In the genomic region with DNA sequence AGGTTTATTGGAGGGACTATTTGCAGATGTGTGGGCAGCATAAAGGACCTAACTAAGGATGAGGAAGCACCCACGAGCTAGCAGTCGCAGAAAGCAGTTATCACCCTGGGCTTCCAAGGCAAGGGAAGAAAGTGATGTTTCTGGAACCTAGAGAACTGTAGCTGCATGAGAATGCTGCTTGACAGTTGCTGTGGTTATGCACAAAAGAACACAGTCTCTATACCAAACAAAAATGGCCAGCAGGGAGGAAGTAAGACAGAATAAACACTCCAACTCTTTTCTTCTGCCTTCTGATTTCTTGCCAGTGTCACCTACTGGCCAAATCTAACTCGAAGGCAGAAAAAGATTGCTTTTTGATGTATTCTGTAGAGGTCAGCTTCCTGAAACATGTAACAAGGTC, we compare ENCODE assay signal across 17 cellular contexts.
DNase-seq lines count a peak whose midpoint lies in the region; ATAC-seq, FAIRE-seq and TF ChIP-seq lines count a peak whose summit lies in the region.
"Had no signal": no experiment of that assay in that cellular context is flagged by ENCODE, and none has a peak within 500 bp of the region (broad histone marks: within the 10 kb centered on the region; RNA-seq: fewer than 3 reads in every experiment).

No MANE protein-coding gene starts in this region.

- no peak for TF ChIP-seq EP300 in GM12878 (IDR thresholded peaks at IDR 0.05; ENCODE audit: borderline replicate concordance in 1 of 2, control insufficient read depth in 1 of 2, low read depth in 2 of 2, low read length in 2 of 2)

- no peak overlapping the region for H3K4me3 ChIP-seq in GM12878
- H3K4me3 ChIP-seq: right lobe of liver had no signal

- RAD21 ChIA-PET in GM12878 (lab: Charles Lee; ENCODE audit: unreplicated experiment) = no interaction called here

- H3K4me2 ChIP-seq in GM12878 (ENCODE audit: control insufficient read depth, insufficient read depth) = no peak overlapping the region

- no peaks in the 10 kb centered on the region for H3K27me3 ChIP-seq in GM12878 (replicated peaks in 1 of 2; ENCODE audit: control insufficient read depth in 2 of 2, insufficient read depth in 2 of 2, low read length in 1 of 2)
- H3K27me3 ChIP-seq: right lobe of liver had no signal

- no TSS peak for BruUV-seq in GM12878 (replicated peaks; lab: Mats Ljungman, UMichigan)

- H2AFZ ChIP-seq in GM12878 (ENCODE audit: control insufficient read depth, low read depth, low read length) = no peak overlapping the region; the same call in 1 of the 2 replicates

- SMC1A ChIA-PET in GM12878 (lab: Charles Lee; ENCODE audit: uncharacterized antibody, unreplicated experiment) = no interaction called here

- FAIRE-seq in GM12878 (lab: Jason Lieb, UNC) = no peak
- FAIRE-seq: kidney, RCC 7860 had no signal

- H4K20me1 ChIP-seq in GM12878 (ENCODE audit: control insufficient read depth, insufficient read depth) = no peaks in the 10 kb centered on the region

- intact Hi-C loops in GM12878 (cut with micrococcal nuclease; ENCODE audit: unreplicated experiment) = loop anchor here (5.0 kb wide), 1 partner anchor 337 kb away; no protein-coding TSS in a partner anchor

- no peak overlapping the region for H3K27ac ChIP-seq in GM12878 (ENCODE audit: control insufficient read depth, insufficient read depth)
- H3K27ac ChIP-seq: C4-2B, right lobe of liver had no signal

- no peaks in the 10 kb centered on the region for H3K79me2 ChIP-seq in GM12878 (ENCODE audit: control insufficient read depth, insufficient read depth, low read length)

- in situ Hi-C loops in GM12878 (cut with MboI) = no loop called here

- no peak for TF ChIP-seq CTCF in GM12878 (IDR thresholded peaks at IDR 0.05 in 2 of 3, conservative IDR thresholded peaks at IDR 0.05 in 1 of 3; ENCODE audit: control insufficient read depth in 2 of 3, extremely low read depth in 1 of 3, insufficient read depth in 1 of 3, low read depth in 3 of 3, low read length in 3 of 3)

- ATAC-seq in GM18868 (IDR thresholded peaks at IDR 0.05; ENCODE audit: unreplicated experiment) (peak; percentile 47), GM12878 (peak; percentile 46), GM19035 (IDR thresholded peaks at IDR 0.05; ENCODE audit: unreplicated experiment) (no peak), HG03045 (IDR thresholded peaks at IDR 0.05; ENCODE audit: unreplicated experiment) (no peak), HG03342 (IDR thresholded peaks at IDR 0.05; ENCODE audit: unreplicated experiment) (no peak)

- no peaks in the 10 kb centered on the region for H3K9me3 ChIP-seq in GM12878 (replicated peaks; ENCODE audit: control insufficient read depth, insufficient read depth, low read length)
- H3K9me3 ChIP-seq: right lobe of liver had no signal

- POLR2A ChIA-PET in GM12878 (lab: Charles Lee) = no interaction called here

- 27% methylated on average over 3 of the region's 3 CpGs for WGBS in GM12878 (ENCODE audit: insufficient coverage, insufficient replicate concordance, low lambda C conversion rate, missing lambda C conversion rate)

- H3K9ac ChIP-seq in GM12878 (ENCODE audit: control insufficient read depth, insufficient read depth, low read length) = no peak overlapping the region

- peak; percentile 60 for DNase-seq in MV-4-11 (lab: John Stamatoyannopoulos, UW)
- DNase-seq in GM12878 (ENCODE audit: low read depth, low spot score) = no peak
- DNase-seq in iris pigment epithelial cell (ENCODE audit: low read depth) = peak; percentile 35
- DNase-seq in stimulated activated naive CD4-positive, alpha-beta T cell treated with Interleukin-2 at 50 U/mL for 16 hours (lab: John Stamatoyannopoulos, UW) = no peak
- DNase-seq: activated CD8-positive, alpha-beta memory T cell treated with anti-CD3 and anti-CD28 coated beads for 24 hours; activated naive CD4-positive, alpha-beta T cell treated with anti-CD3 and anti-CD28 coated beads for 36 hours; cortex of kidney; foreskin fibroblast; KG1; kidney; right lobe of liver had no signal

- H3K4me1 ChIP-seq in GM12878 (ENCODE audit: control insufficient read depth, insufficient read depth, low read length) = no peaks in the 10 kb centered on the region
- H3K4me1 ChIP-seq: right lobe of liver had no signal

- TF ChIP-seq POLR2A in GM12878 (IDR thresholded peaks at IDR 0.05; ENCODE audit: low read depth, low read length) = no peak

- TF ChIP-seq RAD21 in GM12878 (IDR thresholded peaks at IDR 0.05; ENCODE audit: insufficient read depth, low read depth, low read length) = no peak

- CTCF ChIA-PET in GM12878 (lab: Yijun Ruan, JAX) = interaction anchor here (1.8 to 5.7 kb wide), 3 partner anchors 9 to 252 kb away, joined by 5 to 31 read pairs (median 7); no protein-coding TSS in a partner anchor

- no peaks in the 10 kb centered on the region for H3K36me3 ChIP-seq in GM12878 (ENCODE audit: control insufficient read depth in 2 of 2, insufficient read depth in 2 of 2, low read length in 1 of 2)
- H3K36me3 ChIP-seq: right lobe of liver had no signal

TF ChIP-seq in GM12878, 131 proteins besides CTCF, POLR2A, EP300 and RAD21:
- TF ChIP-seq TCF12 (IDR thresholded peaks at IDR 0.05; ENCODE audit: low read depth, low read length) (no peak), ZNF217 (IDR thresholded peaks at IDR 0.05) (no peak), YY1 (IDR thresholded peaks at IDR 0.05; ENCODE audit: low read depth, low read length) (no peak), SMC3 (IDR thresholded peaks at IDR 0.05; ENCODE audit: borderline replicate concordance, low read length) (no peak), CREB1 (IDR thresholded peaks at IDR 0.05; ENCODE audit: low read depth) (no peak)
- TF ChIP-seq, protein P1, sequence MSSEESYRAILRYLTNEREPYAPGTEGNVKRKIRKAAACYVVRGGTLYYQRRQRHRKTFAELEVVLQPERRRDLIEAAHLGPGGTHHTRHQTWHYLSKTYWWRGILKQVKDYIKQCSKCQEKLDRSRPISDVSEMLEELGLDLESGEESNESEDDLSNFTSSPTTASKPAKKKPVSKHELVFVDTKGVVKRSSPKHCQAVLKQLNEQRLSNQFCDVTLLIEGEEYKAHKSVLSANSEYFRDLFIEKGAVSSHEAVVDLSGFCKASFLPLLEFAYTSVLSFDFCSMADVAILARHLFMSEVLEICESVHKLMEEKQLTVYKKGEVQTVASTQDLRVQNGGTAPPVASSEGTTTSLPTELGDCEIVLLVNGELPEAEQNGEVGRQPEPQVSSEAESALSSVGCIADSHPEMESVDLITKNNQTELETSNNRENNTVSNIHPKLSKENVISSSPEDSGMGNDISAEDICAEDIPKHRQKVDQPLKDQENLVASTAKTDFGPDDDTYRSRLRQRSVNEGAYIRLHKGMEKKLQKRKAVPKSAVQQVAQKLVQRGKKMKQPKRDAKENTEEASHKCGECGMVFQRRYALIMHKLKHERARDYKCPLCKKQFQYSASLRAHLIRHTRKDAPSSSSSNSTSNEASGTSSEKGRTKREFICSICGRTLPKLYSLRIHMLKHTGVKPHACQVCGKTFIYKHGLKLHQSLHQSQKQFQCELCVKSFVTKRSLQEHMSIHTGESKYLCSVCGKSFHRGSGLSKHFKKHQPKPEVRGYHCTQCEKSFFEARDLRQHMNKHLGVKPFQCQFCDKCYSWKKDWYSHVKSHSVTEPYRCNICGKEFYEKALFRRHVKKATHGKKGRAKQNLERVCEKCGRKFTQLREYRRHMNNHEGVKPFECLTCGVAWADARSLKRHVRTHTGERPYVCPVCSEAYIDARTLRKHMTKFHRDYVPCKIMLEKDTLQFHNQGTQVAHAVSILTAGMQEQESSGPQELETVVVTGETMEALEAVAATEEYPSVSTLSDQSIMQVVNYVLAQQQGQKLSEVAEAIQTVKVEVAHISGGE (CRISPR knock-in tag; IDR thresholded peaks at IDR 0.05) = no peak
- TF ChIP-seq, protein P2, sequence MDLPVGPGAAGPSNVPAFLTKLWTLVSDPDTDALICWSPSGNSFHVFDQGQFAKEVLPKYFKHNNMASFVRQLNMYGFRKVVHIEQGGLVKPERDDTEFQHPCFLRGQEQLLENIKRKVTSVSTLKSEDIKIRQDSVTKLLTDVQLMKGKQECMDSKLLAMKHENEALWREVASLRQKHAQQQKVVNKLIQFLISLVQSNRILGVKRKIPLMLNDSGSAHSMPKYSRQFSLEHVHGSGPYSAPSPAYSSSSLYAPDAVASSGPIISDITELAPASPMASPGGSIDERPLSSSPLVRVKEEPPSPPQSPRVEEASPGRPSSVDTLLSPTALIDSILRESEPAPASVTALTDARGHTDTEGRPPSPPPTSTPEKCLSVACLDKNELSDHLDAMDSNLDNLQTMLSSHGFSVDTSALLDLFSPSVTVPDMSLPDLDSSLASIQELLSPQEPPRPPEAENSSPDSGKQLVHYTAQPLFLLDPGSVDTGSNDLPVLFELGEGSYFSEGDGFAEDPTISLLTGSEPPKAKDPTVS (IDR thresholded peaks at IDR 0.05; ENCODE audit: low read depth, low read length) = no peak

Comparison
In these comparisons a context has a peak if more than half of its experiments do, and no peak if none do; other contexts are left out.
1. ATAC-seq: peak in GM18868 (single experiment) and GM12878 (single experiment); none in GM19035 (single experiment), HG03045 (single experiment) and HG03342 (single experiment).
2. DNase-seq: peak in MV-4-11 (single experiment) and iris pigment epithelial cell (single experiment); none in GM12878 (single experiment) and stimulated activated naive CD4-positive, alpha-beta T cell treated with Interleukin-2 at 50 U/mL for 16 hours (single experiment).